ENCODE assay signal across 1 cellular context in genomic region chr9:131605770-131606590, GRCh38.
A peak's percentile ranks its signal among the peaks of the same experiment; 100 is the strongest.
TF ChIP-seq lines count a peak whose summit lies in the region.

No MANE protein-coding gene starts in this region.

TF ChIP-seq in HepG2, 621 proteins besides CTCF, POLR2A, EP300 and RAD21 (continued from another document and continues in another):
- TF ChIP-seq, protein P1, sequence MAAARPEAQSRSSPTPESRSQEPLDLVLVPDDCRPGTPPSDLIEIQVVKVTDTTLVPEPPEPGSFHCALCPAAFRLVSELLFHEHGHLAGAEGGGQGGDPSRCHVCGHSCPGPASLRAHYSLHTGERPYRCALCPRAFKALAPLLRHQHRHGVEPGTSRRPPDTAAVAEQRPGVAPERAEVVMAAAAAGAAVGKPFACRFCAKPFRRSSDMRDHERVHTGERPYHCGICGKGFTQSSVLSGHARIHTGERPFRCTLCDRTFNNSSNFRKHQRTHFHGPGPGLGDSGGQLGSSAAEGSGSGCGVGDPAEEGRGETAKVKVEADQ (CRISPR knock-in tag; IDR thresholded peaks at IDR 0.05; ENCODE audit: borderline replicate concordance): no peak
- no peak for TF ChIP-seq PAX8 (CRISPR knock-in tag; IDR thresholded peaks at IDR 0.05; ENCODE audit: borderline replicate concordance)
- TF ChIP-seq HNF1B (CRISPR knock-in tag; IDR thresholded peaks at IDR 0.05): peak; percentile 43; the same call in 1 of the 2 replicates
- no peak for TF ChIP-seq ELF4 (CRISPR knock-in tag; IDR thresholded peaks at IDR 0.05; ENCODE audit: borderline replicate concordance)
- TF ChIP-seq PCBP2 (optimal IDR thresholded peaks at IDR 0.05; ENCODE audit: low read depth, low read length, poor library complexity, severe bottlenecking): no peak
- 0 out of 2 replicates have a peak, but pooled peaks have one; percentile 69 for TF ChIP-seq ZNF773 (CRISPR knock-in tag; IDR thresholded peaks at IDR 0.05; ENCODE audit: borderline replicate concordance)
- TF ChIP-seq, protein P2, sequence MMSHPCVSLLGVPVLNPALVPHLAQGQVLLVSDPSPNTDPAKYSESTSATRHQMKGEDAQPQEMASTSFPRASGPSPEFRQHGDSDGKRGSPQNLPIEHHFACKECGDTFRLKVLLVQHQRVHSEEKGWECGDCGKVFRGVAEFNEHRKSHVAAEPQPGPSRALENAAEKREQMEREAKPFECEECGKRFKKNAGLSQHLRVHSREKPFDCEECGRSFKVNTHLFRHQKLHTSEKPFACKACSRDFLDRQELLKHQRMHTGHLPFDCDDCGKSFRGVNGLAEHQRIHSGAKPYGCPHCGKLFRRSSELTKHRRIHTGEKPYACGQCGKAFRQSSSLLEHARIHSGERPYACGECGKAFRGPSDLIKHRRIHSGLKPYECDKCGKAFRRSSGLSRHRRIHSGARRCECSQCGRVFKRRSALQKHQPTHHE (CRISPR knock-in tag; IDR thresholded peaks at IDR 0.05; ENCODE audit: borderline replicate concordance): peak; percentile 70; the same call in 1 of the 2 replicates
- TF ChIP-seq NR3C1 (CRISPR knock-in tag; IDR thresholded peaks at IDR 0.05): no peak
- TF ChIP-seq ATF4 (CRISPR knock-in tag; IDR thresholded peaks at IDR 0.05): peak in 1 of 2 experiments; percentile 65; a peak in 2 of 4 replicates
- TF ChIP-seq, protein P3, sequence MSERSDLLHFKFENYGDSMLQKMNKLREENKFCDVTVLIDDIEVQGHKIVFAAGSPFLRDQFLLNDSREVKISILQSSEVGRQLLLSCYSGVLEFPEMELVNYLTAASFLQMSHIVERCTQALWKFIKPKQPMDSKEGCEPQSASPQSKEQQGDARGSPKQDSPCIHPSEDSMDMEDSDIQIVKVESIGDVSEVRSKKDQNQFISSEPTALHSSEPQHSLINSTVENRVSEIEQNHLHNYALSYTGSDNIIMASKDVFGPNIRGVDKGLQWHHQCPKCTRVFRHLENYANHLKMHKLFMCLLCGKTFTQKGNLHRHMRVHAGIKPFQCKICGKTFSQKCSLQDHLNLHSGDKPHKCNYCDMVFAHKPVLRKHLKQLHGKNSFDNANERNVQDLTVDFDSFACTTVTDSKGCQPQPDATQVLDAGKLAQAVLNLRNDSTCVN (CRISPR knock-in tag; IDR thresholded peaks at IDR 0.05; ENCODE audit: borderline replicate concordance): peak; percentile 57; the same call in 1 of the 2 replicates
- no peak for TF ChIP-seq RFX3 (CRISPR knock-in tag; IDR thresholded peaks at IDR 0.05)
- peak; percentile 65; the same call in 1 of the 2 replicates for TF ChIP-seq ZNF772 (CRISPR knock-in tag; IDR thresholded peaks at IDR 0.05)
- TF ChIP-seq PHF5A (CRISPR knock-in tag; IDR thresholded peaks at IDR 0.05; ENCODE audit: low read depth, unreplicated experiment): peak; percentile 41
- TF ChIP-seq ELK4 (CRISPR knock-in tag; IDR thresholded peaks at IDR 0.05; ENCODE audit: borderline replicate concordance): no peak
- TF ChIP-seq RARA (CRISPR knock-in tag; IDR thresholded peaks at IDR 0.05): peak; percentile 79
- TF ChIP-seq RORA (CRISPR knock-in tag; IDR thresholded peaks at IDR 0.05): no peak
- no peak; the same call in 1 of the 2 replicates for TF ChIP-seq ISX (CRISPR knock-in tag; conservative IDR thresholded peaks at IDR 0.05)
- TF ChIP-seq ZNF143 (CRISPR knock-in tag; IDR thresholded peaks at IDR 0.05): peak; percentile 52
- TF ChIP-seq, protein P4, sequence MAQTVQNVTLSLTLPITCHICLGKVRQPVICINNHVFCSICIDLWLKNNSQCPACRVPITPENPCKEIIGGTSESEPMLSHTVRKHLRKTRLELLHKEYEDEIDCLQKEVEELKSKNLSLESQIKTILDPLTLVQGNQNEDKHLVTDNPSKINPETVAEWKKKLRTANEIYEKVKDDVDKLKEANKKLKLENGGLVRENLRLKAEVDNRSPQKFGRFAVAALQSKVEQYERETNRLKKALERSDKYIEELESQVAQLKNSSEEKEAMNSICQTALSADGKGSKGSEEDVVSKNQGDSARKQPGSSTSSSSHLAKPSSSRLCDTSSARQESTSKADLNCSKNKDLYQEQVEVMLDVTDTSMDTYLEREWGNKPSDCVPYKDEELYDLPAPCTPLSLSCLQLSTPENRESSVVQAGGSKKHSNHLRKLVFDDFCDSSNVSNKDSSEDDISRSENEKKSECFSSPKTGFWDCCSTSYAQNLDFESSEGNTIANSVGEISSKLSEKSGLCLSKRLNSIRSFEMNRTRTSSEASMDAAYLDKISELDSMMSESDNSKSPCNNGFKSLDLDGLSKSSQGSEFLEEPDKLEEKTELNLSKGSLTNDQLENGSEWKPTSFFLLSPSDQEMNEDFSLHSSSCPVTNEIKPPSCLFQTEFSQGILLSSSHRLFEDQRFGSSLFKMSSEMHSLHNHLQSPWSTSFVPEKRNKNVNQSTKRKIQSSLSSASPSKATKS (CRISPR knock-in tag; IDR thresholded peaks at IDR 0.05): no peak
- no peak for TF ChIP-seq ZNF33A (CRISPR knock-in tag; IDR thresholded peaks at IDR 0.05; ENCODE audit: borderline replicate concordance)
- TF ChIP-seq, protein P5, sequence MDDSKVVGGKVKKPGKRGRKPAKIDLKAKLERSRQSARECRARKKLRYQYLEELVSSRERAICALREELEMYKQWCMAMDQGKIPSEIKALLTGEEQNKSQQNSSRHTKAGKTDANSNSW (CRISPR knock-in tag; IDR thresholded peaks at IDR 0.05; ENCODE audit: borderline replicate concordance): no peak
- 0 out of 2 replicates have a peak, but pooled peaks have one; percentile 50 for TF ChIP-seq ZFP36L2 (CRISPR knock-in tag; IDR thresholded peaks at IDR 0.05)
- no peak for TF ChIP-seq ZNF547 (CRISPR knock-in tag; IDR thresholded peaks at IDR 0.05)
- peak; percentile 85 for TF ChIP-seq ZNF605 (CRISPR knock-in tag; IDR thresholded peaks at IDR 0.05)
- TF ChIP-seq, protein P6, sequence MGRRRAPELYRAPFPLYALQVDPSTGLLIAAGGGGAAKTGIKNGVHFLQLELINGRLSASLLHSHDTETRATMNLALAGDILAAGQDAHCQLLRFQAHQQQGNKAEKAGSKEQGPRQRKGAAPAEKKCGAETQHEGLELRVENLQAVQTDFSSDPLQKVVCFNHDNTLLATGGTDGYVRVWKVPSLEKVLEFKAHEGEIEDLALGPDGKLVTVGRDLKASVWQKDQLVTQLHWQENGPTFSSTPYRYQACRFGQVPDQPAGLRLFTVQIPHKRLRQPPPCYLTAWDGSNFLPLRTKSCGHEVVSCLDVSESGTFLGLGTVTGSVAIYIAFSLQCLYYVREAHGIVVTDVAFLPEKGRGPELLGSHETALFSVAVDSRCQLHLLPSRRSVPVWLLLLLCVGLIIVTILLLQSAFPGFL (CRISPR knock-in tag; IDR thresholded peaks at IDR 0.05): no peak
- TF ChIP-seq ZNF788 (CRISPR knock-in tag; IDR thresholded peaks at IDR 0.05; ENCODE audit: borderline replicate concordance): peak; percentile 77; the same call in 1 of the 2 replicates
- no peak for TF ChIP-seq TOPORS (CRISPR knock-in tag; IDR thresholded peaks at IDR 0.05)
- TF ChIP-seq ZNF816 (CRISPR knock-in tag; IDR thresholded peaks at IDR 0.05; ENCODE audit: borderline replicate concordance): 0 out of 2 replicates have a peak, but pooled peaks have one; percentile 48
- TF ChIP-seq SMYD3 (CRISPR knock-in tag; IDR thresholded peaks at IDR 0.05): no peak
- TF ChIP-seq ZNF251 (CRISPR knock-in tag; IDR thresholded peaks at IDR 0.05): no peak
- peak; percentile 72 for TF ChIP-seq KAT8 (CRISPR knock-in tag; IDR thresholded peaks at IDR 0.05)
- TF ChIP-seq MXD4 (CRISPR knock-in tag; IDR thresholded peaks at IDR 0.05): peak; percentile 93
- TF ChIP-seq, protein P7, sequence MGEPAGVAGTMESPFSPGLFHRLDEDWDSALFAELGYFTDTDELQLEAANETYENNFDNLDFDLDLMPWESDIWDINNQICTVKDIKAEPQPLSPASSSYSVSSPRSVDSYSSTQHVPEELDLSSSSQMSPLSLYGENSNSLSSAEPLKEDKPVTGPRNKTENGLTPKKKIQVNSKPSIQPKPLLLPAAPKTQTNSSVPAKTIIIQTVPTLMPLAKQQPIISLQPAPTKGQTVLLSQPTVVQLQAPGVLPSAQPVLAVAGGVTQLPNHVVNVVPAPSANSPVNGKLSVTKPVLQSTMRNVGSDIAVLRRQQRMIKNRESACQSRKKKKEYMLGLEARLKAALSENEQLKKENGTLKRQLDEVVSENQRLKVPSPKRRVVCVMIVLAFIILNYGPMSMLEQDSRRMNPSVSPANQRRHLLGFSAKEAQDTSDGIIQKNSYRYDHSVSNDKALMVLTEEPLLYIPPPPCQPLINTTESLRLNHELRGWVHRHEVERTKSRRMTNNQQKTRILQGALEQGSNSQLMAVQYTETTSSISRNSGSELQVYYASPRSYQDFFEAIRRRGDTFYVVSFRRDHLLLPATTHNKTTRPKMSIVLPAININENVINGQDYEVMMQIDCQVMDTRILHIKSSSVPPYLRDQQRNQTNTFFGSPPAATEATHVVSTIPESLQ (CRISPR knock-in tag; conservative IDR thresholded peaks at IDR 0.05): no peak
- TF ChIP-seq ZNF572 (CRISPR knock-in tag; IDR thresholded peaks at IDR 0.05): 0 out of 2 replicates have a peak, but pooled peaks have one; percentile 48
- TF ChIP-seq TAF1 (CRISPR knock-in tag; IDR thresholded peaks at IDR 0.05): peak; percentile 38; the same call in 1 of the 2 replicates
- TF ChIP-seq ZNF574 (CRISPR knock-in tag; IDR thresholded peaks at IDR 0.05): peak; percentile 79
- no peak; the same call in 1 of the 2 replicates for TF ChIP-seq ZNF598 (CRISPR knock-in tag; IDR thresholded peaks at IDR 0.05; ENCODE audit: borderline replicate concordance)
- TF ChIP-seq ZFP41 (CRISPR knock-in tag; IDR thresholded peaks at IDR 0.05; ENCODE audit: borderline replicate concordance): no peak
- no peak for TF ChIP-seq ZSCAN22 (CRISPR knock-in tag; IDR thresholded peaks at IDR 0.05)
- TF ChIP-seq PLRG1 (conservative IDR thresholded peaks at IDR 0.05): no peak
- peak; percentile 84 for TF ChIP-seq ZNF607 (CRISPR knock-in tag; IDR thresholded peaks at IDR 0.05; ENCODE audit: borderline replicate concordance)
- TF ChIP-seq, protein P8, sequence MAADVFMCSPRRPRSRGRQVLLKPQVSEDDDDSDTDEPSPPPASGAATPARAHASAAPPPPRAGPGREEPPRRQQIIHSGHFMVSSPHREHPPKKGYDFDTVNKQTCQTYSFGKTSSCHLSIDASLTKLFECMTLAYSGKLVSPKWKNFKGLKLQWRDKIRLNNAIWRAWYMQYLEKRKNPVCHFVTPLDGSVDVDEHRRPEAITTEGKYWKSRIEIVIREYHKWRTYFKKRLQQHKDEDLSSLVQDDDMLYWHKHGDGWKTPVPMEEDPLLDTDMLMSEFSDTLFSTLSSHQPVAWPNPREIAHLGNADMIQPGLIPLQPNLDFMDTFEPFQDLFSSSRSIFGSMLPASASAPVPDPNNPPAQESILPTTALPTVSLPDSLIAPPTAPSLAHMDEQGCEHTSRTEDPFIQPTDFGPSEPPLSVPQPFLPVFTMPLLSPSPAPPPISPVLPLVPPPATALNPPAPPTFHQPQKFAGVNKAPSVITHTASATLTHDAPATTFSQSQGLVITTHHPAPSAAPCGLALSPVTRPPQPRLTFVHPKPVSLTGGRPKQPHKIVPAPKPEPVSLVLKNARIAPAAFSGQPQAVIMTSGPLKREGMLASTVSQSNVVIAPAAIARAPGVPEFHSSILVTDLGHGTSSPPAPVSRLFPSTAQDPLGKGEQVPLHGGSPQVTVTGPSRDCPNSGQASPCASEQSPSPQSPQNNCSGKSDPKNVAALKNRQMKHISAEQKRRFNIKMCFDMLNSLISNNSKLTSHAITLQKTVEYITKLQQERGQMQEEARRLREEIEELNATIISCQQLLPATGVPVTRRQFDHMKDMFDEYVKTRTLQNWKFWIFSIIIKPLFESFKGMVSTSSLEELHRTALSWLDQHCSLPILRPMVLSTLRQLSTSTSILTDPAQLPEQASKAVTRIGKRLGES (CRISPR knock-in tag; IDR thresholded peaks at IDR 0.05; ENCODE audit: borderline replicate concordance): 0 out of 2 replicates have a peak, but pooled peaks have one; percentile 42
- no peak for TF ChIP-seq NCOA5 (CRISPR knock-in tag; IDR thresholded peaks at IDR 0.05)
- peak; percentile 25; the same call in 1 of the 2 replicates for TF ChIP-seq GABPB1 (CRISPR knock-in tag; IDR thresholded peaks at IDR 0.05)
- no peak for TF ChIP-seq NCOA1 (CRISPR knock-in tag; IDR thresholded peaks at IDR 0.05)
- TF ChIP-seq ARNT2 (CRISPR knock-in tag; IDR thresholded peaks at IDR 0.05; ENCODE audit: low read depth): no peak
